ENCODE assay signal across 24 cellular contexts in genomic region chr5:5381259-5382006, GRCh38. TPM values are rescaled to one million over a fixed set of nuclear protein-coding genes. Genes with fewer than 3 reads are reported as not detected.
DNase-seq lines count a peak whose midpoint lies in the region; ATAC-seq and TF ChIP-seq lines count a peak whose summit lies in the region.
"Had no signal": no experiment of that assay in that cellular context is flagged by ENCODE, and none has a peak within 500 bp of the region (broad histone marks: within the 10 kb centered on the region; RNA-seq: fewer than 3 reads in every experiment).

No MANE protein-coding gene starts in this region.

- no TSS peak for BruUV-seq in MCF 10A (replicated peaks; lab: Mats Ljungman, UMichigan)

- H3K4me3 Mint-ChIP-seq in MCF 10A (ENCODE audit: unreplicated experiment): no peak overlapping the region
- H3K4me3 Mint-ChIP-seq: activated CD4-positive, alpha-beta T cell treated with anti-CD3 and anti-CD28 coated beads, Interleukin-2, amount 10 ng/mL, durations not matched to agents 24 days and 14 days; activated T-cell treated with anti-CD3 and anti-CD28 coated beads, Interleukin-2, amount 50 U/mL, for 4 hours; CD4-positive, CD25-positive, alpha-beta regulatory T cell; H9; memory B cell had no signal

- CTCF ChIA-PET in MCF 10A (lab: Yijun Ruan, JAX): interaction anchor here (0.6 to 1.1 kb wide), 3 partner anchors 12 to 111 kb away, joined by 3 to 5 read pairs (median 3); no protein-coding TSS in a partner anchor

- no peak overlapping the region for H3K27ac Mint-ChIP-seq in MCF 10A (ENCODE audit: low read depth, unreplicated experiment)
- H3K27ac Mint-ChIP-seq: activated CD4-positive, alpha-beta T cell treated with anti-CD3 and anti-CD28 coated beads, Interleukin-2, amount 10 ng/mL, durations not matched to agents 24 days and 14 days; CD4-positive, CD25-positive, alpha-beta regulatory T cell; H9; memory B cell had no signal

- POLR2A ChIA-PET in MCF 10A (lab: Yijun Ruan, JAX): no interaction called here

- ATAC-seq in HG03520 (IDR thresholded peaks at IDR 0.05; ENCODE audit: unreplicated experiment): no peak
- ATAC-seq: activated T-cell treated with anti-CD3 and anti-CD28 coated beads, Interleukin-2, amount 50 U/mL, for 4 hours; Panc1; stimulated activated naive CD8-positive, alpha-beta T cell treated with anti-CD3 and anti-CD28 coated beads, Interleukin-15, Interleukin-2, amounts not matched to agents 100 U/mL and 50 U/mL, for 24 hours had no signal

- in situ Hi-C loops in astrocyte of the cerebellum (cut with HindIII; ENCODE audit: low sequenced_read_pairs): no loop called here

- TF ChIP-seq CTCF in LNCaP clone FGC (IDR thresholded peaks at IDR 0.05; ENCODE audit: control insufficient read depth, extremely low read depth, insufficient read depth) (peak; percentile 28), astrocyte of the cerebellum (IDR thresholded peaks at IDR 0.05; ENCODE audit: low read depth, low read length, missing control alignments) (no peak), MCF 10A (IDR thresholded peaks at IDR 0.05; ENCODE audit: unreplicated experiment) (no peak)

- no peaks in the 10 kb centered on the region for H3K4me1 Mint-ChIP-seq in MCF 10A (ENCODE audit: insufficient read depth, unreplicated experiment)
- H3K4me1 Mint-ChIP-seq: activated CD4-positive, alpha-beta T cell treated with anti-CD3 and anti-CD28 coated beads, Interleukin-2, amount 10 ng/mL, durations not matched to agents 24 days and 14 days; CD4-positive, CD25-positive, alpha-beta regulatory T cell; memory B cell had no signal

- no peak overlapping the region for H3K4me3 ChIP-seq in LNCaP clone FGC (ENCODE audit: low read depth, low read length)
- H3K4me3 ChIP-seq in astrocyte of the cerebellum (ENCODE audit: low read depth, low read length): no peak overlapping the region
- H3K4me3 ChIP-seq: cardiac muscle cell, right atrium auricular region, tibial artery had no signal

- no peaks in the 10 kb centered on the region for H3K36me3 Mint-ChIP-seq in MCF 10A (ENCODE audit: insufficient read depth, unreplicated experiment)

- intact Hi-C loops in posterior vena cava (cut with DNase I): no loop called here
- intact Hi-C loops in MCF 10A (cut with micrococcal nuclease): no loop called here

- DNase-seq in LNCaP clone FGC (ENCODE audit: low read depth) (no peak), astrocyte of the cerebellum (ENCODE audit: low read depth) (peak; percentile 44), inferior parietal cortex (ENCODE audit: extremely low spot score) (peak; percentile 68), posterior vena cava (ENCODE audit: low spot score) (peak; percentile 37), MCF 10A (ENCODE audit: unreplicated experiment) (no peak), NCI-H69 (lab: John Stamatoyannopoulos, UW) (no peak)
- DNase-seq: activated CD4-positive, alpha-beta T cell treated with anti-CD3 and anti-CD28 coated beads, Interleukin-2, amount 10 ng/mL, durations not matched to agents 24 days and 14 days; activated naive CD4-positive, alpha-beta T cell; activated T-cell treated with anti-CD3 and anti-CD28 coated beads, Interleukin-2, amount 50 U/mL, for 4 hours; CD4-positive, CD25-positive, alpha-beta regulatory T cell; dermis blood vessel endothelial cell; EL; H9; kidney glomerular epithelial cell; NCI-H1105 treated with DMSO at 0.1 percent for 48 hours; NCI-H446; stimulated activated naive CD8-positive, alpha-beta T cell treated with anti-CD3 and anti-CD28 coated beads, Interleukin-15, Interleukin-2, amounts not matched to agents 100 U/mL and 50 U/mL, for 24 hours; tibial artery; WERI-Rb-1 had no signal

- no peaks in the 10 kb centered on the region for H3K27me3 Mint-ChIP-seq in MCF 10A (ENCODE audit: insufficient read depth, unreplicated experiment)
- H3K27me3 Mint-ChIP-seq: activated CD4-positive, alpha-beta T cell treated with anti-CD3 and anti-CD28 coated beads, Interleukin-2, amount 10 ng/mL, durations not matched to agents 24 days and 14 days; memory B cell had no signal

- no peaks in the 10 kb centered on the region for H3K9me3 Mint-ChIP-seq in MCF 10A (ENCODE audit: unreplicated experiment)
- H3K9me3 Mint-ChIP-seq: activated CD4-positive, alpha-beta T cell treated with anti-CD3 and anti-CD28 coated beads, Interleukin-2, amount 10 ng/mL, durations not matched to agents 24 days and 14 days; activated T-cell treated with anti-CD3 and anti-CD28 coated beads, Interleukin-2, amount 50 U/mL, for 4 hours; memory B cell had no signal

RNA-seq across cellular contexts. Expression of gene ICE1, which starts 41.0 kb away (rescaled TPM):
- total RNA-seq in posterior vena cava (10 to 100 TPM; 29.9 to 30.4 TPM), MCF 10A (2022) (25.7 and 28.4 TPM in 2 replicates)

Comparison
In these comparisons a context has a peak if more than half of its experiments do, and no peak if none do; other contexts are left out.
1. DNase-seq: peak in astrocyte of the cerebellum (single experiment), inferior parietal cortex (single experiment) and posterior vena cava (single experiment); none in LNCaP clone FGC (single experiment), MCF 10A (single experiment) and NCI-H69 (single experiment).